15 cellular contexts compared by ENCODE assay signal in the genomic region with DNA sequence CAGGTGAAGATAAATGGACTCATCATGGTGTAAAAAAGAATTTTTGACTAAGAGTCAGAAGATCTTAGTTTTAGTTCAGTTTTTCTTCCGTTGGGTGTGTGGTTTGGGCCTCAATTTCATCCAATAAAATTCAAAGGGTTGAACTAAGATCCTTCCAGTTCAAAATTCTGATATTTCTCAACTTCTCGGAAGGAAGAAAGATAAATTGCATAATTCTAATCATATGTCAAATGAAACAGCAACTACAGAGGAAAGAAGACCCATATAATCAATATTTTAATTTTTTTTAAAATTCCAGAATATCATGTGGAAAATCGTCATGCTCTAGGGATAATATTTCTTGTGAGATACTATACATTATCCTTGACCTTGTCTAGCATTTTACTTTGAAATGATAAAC.
DNase-seq lines count a peak whose midpoint lies in the region; TF ChIP-seq lines count a peak whose summit lies in the region.
"Had no signal": no experiment of that assay in that cellular context is flagged by ENCODE, and none has a peak within 500 bp of the region (broad histone marks: within the 10 kb centered on the region; RNA-seq: fewer than 3 reads in every experiment).

No MANE protein-coding gene starts in this region.

- no peaks in the 10 kb centered on the region for H3K9me3 ChIP-seq in HEK293 (ENCODE audit: control insufficient read depth, insufficient read depth, low read depth, low read length)
- H3K9me3 ChIP-seq in esophagus muscularis mucosa = no peaks in the 10 kb centered on the region
- no peaks in the 10 kb centered on the region for H3K9me3 ChIP-seq in stomach
- H3K9me3 ChIP-seq: neutrophil had no signal

- intact Hi-C loops in esophagus muscularis mucosa (cut with DNase I) = no loop called here
- intact Hi-C loops in stomach (cut with DNase I; ENCODE audit: low total_unique reads) = no loop called here

- no peak for TF ChIP-seq POLR2A in esophagus muscularis mucosa (IDR thresholded peaks at IDR 0.05; ENCODE audit: low read depth)
- no peak for TF ChIP-seq POLR2A in stomach (IDR thresholded peaks at IDR 0.05)

- H3K4me3 ChIP-seq in HEK293 (ENCODE audit: low read depth, low read length) (no peak overlapping the region), esophagus muscularis mucosa (no peak overlapping the region), stomach (no peak overlapping the region)

- H3K4me1 ChIP-seq in HEK293 (ENCODE audit: control insufficient read depth, insufficient read depth, low read length) (no peaks in the 10 kb centered on the region; the same call in 1 of the 2 replicates), esophagus muscularis mucosa (peaks cover 0 to 14% (median 10%) of the 10 kb centered on the region in 4 donors), stomach (peaks cover 0 to 24% (median 12%) of the 10 kb centered on the region in 4 donors)

- WGBS in esophagus muscularis mucosa = 80% methylated on average over 3 of the region's 3 CpGs
- 70 to 90% (median 88%) methylated on average over 3 of the region's 3 CpGs for WGBS in stomach, 5 donors

- H3K27me3 ChIP-seq in esophagus muscularis mucosa (no peaks in the 10 kb centered on the region), stomach (no peaks in the 10 kb centered on the region)
- H3K27me3 ChIP-seq: neutrophil had no signal

- POLR2A ChIA-PET in HEK293 (lab: Yijun Ruan, JAX) = interaction anchor here (0.6 kb wide), 1 partner anchor 190 kb away, joined by 4 read pairs; no protein-coding TSS in a partner anchor

- CTCF ChIA-PET in HEK293 (lab: Yijun Ruan, JAX) = interaction anchor here (0.6 to 1.1 kb wide), 3 partner anchors 25 to 71 kb away, joined by 3 read pairs; no protein-coding TSS in a partner anchor

- no peak for TF ChIP-seq EP300 in esophagus muscularis mucosa (IDR thresholded peaks at IDR 0.05)
- no peak for TF ChIP-seq EP300 in stomach (IDR thresholded peaks at IDR 0.05)

- no peak for TF ChIP-seq CTCF in HEK293 (tag by site-specific recombination; IDR thresholded peaks at IDR 0.05)
- no peak for TF ChIP-seq CTCF in esophagus muscularis mucosa (IDR thresholded peaks at IDR 0.05)
- no peak for TF ChIP-seq CTCF in stomach (IDR thresholded peaks at IDR 0.05)

- H3K27ac ChIP-seq in HEK293 (ENCODE audit: extremely low read depth, low read depth, low read length) = peak overlapping the region; percentile 86
- peak overlapping the region in 3 of 4 donors; percentile 54 to 63 (median 57) for H3K27ac ChIP-seq in esophagus muscularis mucosa (replicated peaks in 1 of 4)
- H3K27ac ChIP-seq in stomach = peak overlapping the region in 4 of 5 donors; percentile 66 to 87 (median 78)
- H3K27ac ChIP-seq: neutrophil had no signal

- H3K36me3 ChIP-seq in HEK293 (ENCODE audit: control insufficient read depth in 2 of 2, insufficient read depth in 1 of 2, low read length in 2 of 2) = no peaks in the 10 kb centered on the region
- H3K36me3 ChIP-seq in esophagus muscularis mucosa = no peaks in the 10 kb centered on the region
- no peaks in the 10 kb centered on the region for H3K36me3 ChIP-seq in stomach
- H3K36me3 ChIP-seq: neutrophil had no signal

- DNase-seq in NOMO-1 treated with DMSO at 0.1 percent for 48 hours (lab: John Stamatoyannopoulos, UW; ENCODE audit: unreplicated experiment) = peak; percentile 80
- no peak for DNase-seq in esophagus muscularis mucosa (ENCODE audit: extremely low spot score)
- no peak for DNase-seq in stomach
- DNase-seq in stimulated activated CD4-positive, alpha-beta T cell treated with anti-CD3 and anti-CD28 coated beads, Interleukin-4, amount 100 ng/mL, for 1 hour = no peak
- DNase-seq in NK-92 (lab: John Stamatoyannopoulos, UW; ENCODE audit: unreplicated experiment) = no peak
- no peak for DNase-seq in DMS53 treated with DMSO at 0.1 percent for 48 hours (lab: John Stamatoyannopoulos, UW; ENCODE audit: unreplicated experiment)
- DNase-seq: activated CD4-positive, alpha-beta T cell treated with anti-CD3 and anti-CD28 coated beads, Interleukin-2, amount 10 ng/mL, durations not matched to agents 7 days and 5 days; CD4-positive, CD25-positive, alpha-beta regulatory T cell; DND-41; head of caudate nucleus; islet precursor cell; NCI-H1417; NK-92 treated with Interleukin-12 subunit alpha and Interleukin-12 subunit beta, amount 100 ng/mL, for 24 hours had no signal

TF ChIP-seq in HEK293, 187 proteins besides CTCF, POLR2A, EP300 and RAD21 (continues in another document):
- TF ChIP-seq ZNF223 (tag by site-specific recombination; IDR thresholded peaks at IDR 0.05) (no peak), ZBTB21 (tag by site-specific recombination; IDR thresholded peaks at IDR 0.05) (no peak), ZNF133 (tag by site-specific recombination; IDR thresholded peaks at IDR 0.05) (no peak), WT1 (tag by site-specific recombination; IDR thresholded peaks at IDR 0.05) (no peak), HOXD13 (CRISPR knock-in tag; IDR thresholded peaks at IDR 0.05; ENCODE audit: borderline replicate concordance) (no peak), ZNF777 (tag by site-specific recombination; IDR thresholded peaks at IDR 0.05; ENCODE audit: borderline replicate concordance) (no peak)
- TF ChIP-seq, protein P1, sequence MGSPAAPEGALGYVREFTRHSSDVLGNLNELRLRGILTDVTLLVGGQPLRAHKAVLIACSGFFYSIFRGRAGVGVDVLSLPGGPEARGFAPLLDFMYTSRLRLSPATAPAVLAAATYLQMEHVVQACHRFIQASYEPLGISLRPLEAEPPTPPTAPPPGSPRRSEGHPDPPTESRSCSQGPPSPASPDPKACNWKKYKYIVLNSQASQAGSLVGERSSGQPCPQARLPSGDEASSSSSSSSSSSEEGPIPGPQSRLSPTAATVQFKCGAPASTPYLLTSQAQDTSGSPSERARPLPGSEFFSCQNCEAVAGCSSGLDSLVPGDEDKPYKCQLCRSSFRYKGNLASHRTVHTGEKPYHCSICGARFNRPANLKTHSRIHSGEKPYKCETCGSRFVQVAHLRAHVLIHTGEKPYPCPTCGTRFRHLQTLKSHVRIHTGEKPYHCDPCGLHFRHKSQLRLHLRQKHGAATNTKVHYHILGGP (tag by site-specific recombination; IDR thresholded peaks at IDR 0.05) = no peak
- TF ChIP-seq, protein P2, sequence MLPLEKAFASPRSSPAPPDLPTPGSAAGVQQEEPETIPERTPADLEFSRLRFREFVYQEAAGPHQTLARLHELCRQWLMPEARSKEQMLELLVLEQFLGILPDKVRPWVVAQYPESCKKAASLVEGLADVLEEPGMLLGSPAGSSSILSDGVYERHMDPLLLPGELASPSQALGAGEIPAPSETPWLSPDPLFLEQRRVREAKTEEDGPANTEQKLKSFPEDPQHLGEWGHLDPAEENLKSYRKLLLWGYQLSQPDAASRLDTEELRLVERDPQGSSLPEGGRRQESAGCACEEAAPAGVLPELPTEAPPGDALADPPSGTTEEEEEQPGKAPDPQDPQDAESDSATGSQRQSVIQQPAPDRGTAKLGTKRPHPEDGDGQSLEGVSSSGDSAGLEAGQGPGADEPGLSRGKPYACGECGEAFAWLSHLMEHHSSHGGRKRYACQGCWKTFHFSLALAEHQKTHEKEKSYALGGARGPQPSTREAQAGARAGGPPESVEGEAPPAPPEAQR (tag by site-specific recombination; IDR thresholded peaks at IDR 0.05) = no peak
- TF ChIP-seq, protein P3, sequence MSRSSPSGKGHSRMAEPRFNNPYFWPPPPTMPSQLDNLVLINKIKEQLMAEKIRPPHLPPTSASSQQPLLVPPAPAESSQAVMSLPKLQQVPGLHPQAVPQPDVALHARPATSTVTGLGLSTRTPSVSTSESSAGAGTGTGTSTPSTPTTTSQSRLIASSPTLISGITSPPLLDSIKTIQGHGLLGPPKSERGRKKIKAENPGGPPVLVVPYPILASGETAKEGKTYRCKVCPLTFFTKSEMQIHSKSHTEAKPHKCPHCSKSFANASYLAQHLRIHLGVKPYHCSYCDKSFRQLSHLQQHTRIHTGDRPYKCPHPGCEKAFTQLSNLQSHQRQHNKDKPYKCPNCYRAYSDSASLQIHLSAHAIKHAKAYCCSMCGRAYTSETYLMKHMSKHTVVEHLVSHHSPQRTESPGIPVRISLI (tag by site-specific recombination; IDR thresholded peaks at IDR 0.05) = no peak
- TF ChIP-seq, protein P4, sequence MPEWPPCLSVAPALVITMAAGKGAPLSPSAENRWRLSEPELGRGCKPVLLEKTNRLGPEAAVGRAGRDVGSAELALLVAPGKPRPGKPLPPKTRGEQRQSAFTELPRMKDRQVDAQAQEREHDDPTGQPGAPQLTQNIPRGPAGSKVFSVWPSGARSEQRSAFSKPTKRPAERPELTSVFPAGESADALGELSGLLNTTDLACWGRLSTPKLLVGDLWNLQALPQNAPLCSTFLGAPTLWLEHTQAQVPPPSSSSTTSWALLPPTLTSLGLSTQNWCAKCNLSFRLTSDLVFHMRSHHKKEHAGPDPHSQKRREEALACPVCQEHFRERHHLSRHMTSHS (tag by site-specific recombination; IDR thresholded peaks at IDR 0.05) = no peak
- TF ChIP-seq, protein P5, sequence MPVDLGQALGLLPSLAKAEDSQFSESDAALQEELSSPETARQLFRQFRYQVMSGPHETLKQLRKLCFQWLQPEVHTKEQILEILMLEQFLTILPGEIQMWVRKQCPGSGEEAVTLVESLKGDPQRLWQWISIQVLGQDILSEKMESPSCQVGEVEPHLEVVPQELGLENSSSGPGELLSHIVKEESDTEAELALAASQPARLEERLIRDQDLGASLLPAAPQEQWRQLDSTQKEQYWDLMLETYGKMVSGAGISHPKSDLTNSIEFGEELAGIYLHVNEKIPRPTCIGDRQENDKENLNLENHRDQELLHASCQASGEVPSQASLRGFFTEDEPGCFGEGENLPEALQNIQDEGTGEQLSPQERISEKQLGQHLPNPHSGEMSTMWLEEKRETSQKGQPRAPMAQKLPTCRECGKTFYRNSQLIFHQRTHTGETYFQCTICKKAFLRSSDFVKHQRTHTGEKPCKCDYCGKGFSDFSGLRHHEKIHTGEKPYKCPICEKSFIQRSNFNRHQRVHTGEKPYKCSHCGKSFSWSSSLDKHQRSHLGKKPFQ (tag by site-specific recombination; IDR thresholded peaks at IDR 0.05) = no peak
